Comparison of ENCODE assay signal across 1 cellular context in genomic region chr22:47808236-47808845, GRCh38.
TF ChIP-seq lines count a peak whose summit lies in the region.

No MANE protein-coding gene starts in this region.

TF ChIP-seq in H1, 55 proteins besides CTCF, POLR2A, EP300 and RAD21:
- TF ChIP-seq CHD7 (IDR thresholded peaks at IDR 0.05; ENCODE audit: insufficient replicate concordance, low read length) (no peak), SP2 (IDR thresholded peaks at IDR 0.05; ENCODE audit: low read length) (no peak), ZNF274 (IDR thresholded peaks at IDR 0.05; ENCODE audit: borderline replicate concordance, extremely low read depth, low read length) (no peak), RNF2 (IDR thresholded peaks at IDR 0.05; ENCODE audit: borderline replicate concordance, low read depth, low read length, missing control alignments, poor library complexity, severe bottlenecking) (no peak), TCF12 (IDR thresholded peaks at IDR 0.05; ENCODE audit: low read depth, low read length) (no peak), USF2 (IDR thresholded peaks at IDR 0.05; ENCODE audit: low read length) (no peak), BRCA1 (IDR thresholded peaks at IDR 0.05; ENCODE audit: low read depth, low read length) (no peak), E2F6 (IDR thresholded peaks at IDR 0.05) (no peak), POLR2AphosphoS5 (IDR thresholded peaks at IDR 0.05; ENCODE audit: low read depth, low read length) (no peak), CTBP2 (IDR thresholded peaks at IDR 0.05; ENCODE audit: borderline replicate concordance, insufficient read depth, insufficient read length, low read length) (no peak), BACH1 (IDR thresholded peaks at IDR 0.05; ENCODE audit: low read length) (no peak), YY1 (IDR thresholded peaks at IDR 0.05; ENCODE audit: low read depth, low read length) (no peak), SP4 (IDR thresholded peaks at IDR 0.05; ENCODE audit: low read length) (no peak), HDAC2 (IDR thresholded peaks at IDR 0.05; ENCODE audit: borderline replicate concordance in 1 of 2, low read depth in 2 of 2, low read length in 2 of 2) (no peak), FOSL1 (IDR thresholded peaks at IDR 0.05; ENCODE audit: insufficient read depth, low read depth, low read length) (no peak), RXRA (IDR thresholded peaks at IDR 0.05; ENCODE audit: insufficient read depth, low read depth, low read length) (no peak), ASH2L (IDR thresholded peaks at IDR 0.05; ENCODE audit: low read length) (no peak), RBBP5 (IDR thresholded peaks at IDR 0.05; ENCODE audit: borderline replicate concordance, low read depth, low read length) (no peak)
